Comparison of ENCODE assay signal across 16 cellular contexts in the genomic region with DNA sequence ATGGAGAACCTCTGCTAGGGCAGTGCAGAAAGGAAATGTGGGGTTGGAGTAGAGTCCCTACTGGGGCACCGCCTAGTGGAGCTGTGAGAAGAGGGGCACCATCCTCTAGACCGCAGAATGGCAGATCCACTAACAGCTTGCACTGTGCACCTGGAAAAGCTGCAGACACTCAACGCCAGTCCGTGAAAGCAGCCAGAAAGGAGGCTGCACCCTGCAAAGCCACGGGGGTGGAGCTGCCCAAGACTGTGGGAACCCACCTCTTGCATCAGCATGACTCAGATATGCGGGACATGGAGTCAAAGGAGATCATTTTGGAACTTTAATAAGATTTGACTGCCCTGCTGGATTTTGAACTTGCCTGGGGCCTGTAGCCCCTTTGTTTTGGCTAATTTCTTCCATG. TPM values are rescaled to one million over a fixed set of nuclear protein-coding genes. Genes with fewer than 3 reads are reported as not detected.
A peak's percentile ranks its signal among the peaks of the same experiment; 100 is the strongest.
DNase-seq lines count a peak whose midpoint lies in the region; ATAC-seq, FAIRE-seq and TF ChIP-seq lines count a peak whose summit lies in the region.
"Had no signal": no experiment of that assay in that cellular context is flagged by ENCODE, and none has a peak within 500 bp of the region (broad histone marks: within the 10 kb centered on the region; RNA-seq: fewer than 3 reads in every experiment).

No MANE protein-coding gene starts in this region.

- peaks cover 0 to 31% (median 19%) of the 10 kb centered on the region in 5 donors for H3K36me3 ChIP-seq in subcutaneous abdominal adipose tissue (ENCODE audit: control insufficient read depth in 5 of 5, insufficient read depth in 5 of 5, low read length in 5 of 5)

- no peaks in the 10 kb centered on the region for H3K9me3 ChIP-seq in subcutaneous abdominal adipose tissue (ENCODE audit: control insufficient read depth in 5 of 5, low read length in 5 of 5)
- H3K9me3 ChIP-seq: SJSA1 had no signal

- peaks cover 20 to 98% (median 93%) of the 10 kb centered on the region in 5 donors for H3K4me1 ChIP-seq in subcutaneous abdominal adipose tissue (ENCODE audit: control insufficient read depth in 5 of 5, insufficient read depth in 5 of 5, low read length in 5 of 5)

- H3K27me3 ChIP-seq in subcutaneous abdominal adipose tissue (ENCODE audit: control insufficient read depth in 5 of 5, insufficient read depth in 4 of 5, low read length in 5 of 5): no peaks in the 10 kb centered on the region
- H3K27me3 ChIP-seq: SJSA1 had no signal

- no peak overlapping the region for H3K9ac ChIP-seq in subcutaneous abdominal adipose tissue (ENCODE audit: low read length in 5 of 5)
- H3K9ac ChIP-seq: KMS-11 had no signal

- peak overlapping the region; percentile 75 for H3K27ac ChIP-seq in subcutaneous abdominal adipose tissue (ENCODE audit: low read depth, low read length)
- H3K27ac ChIP-seq: KMS-11, SJSA1 had no signal

- no peak overlapping the region for H3K4me3 ChIP-seq in subcutaneous abdominal adipose tissue (ENCODE audit: low read depth in 1 of 5, low read length in 5 of 5)
- H3K4me3 ChIP-seq: SJSA1 had no signal

- no peaks in the 10 kb centered on the region for H3K36me3 Mint-ChIP-seq in activated CD4-positive, alpha-beta memory T cell treated with anti-CD3 and anti-CD28 coated beads, Interleukin-2, amount 10 ng/mL, durations not matched to agents 7 days and 5 days (ENCODE audit: low read depth)
- H3K36me3 Mint-ChIP-seq in activated CD4-positive, alpha-beta memory T cell treated with anti-CD3 and anti-CD28 coated beads for 36 hours: no peaks in the 10 kb centered on the region
- H3K36me3 Mint-ChIP-seq: immature natural killer cell had no signal

- intact Hi-C loops in activated CD4-positive, alpha-beta memory T cell treated with anti-CD3 and anti-CD28 coated beads for 36 hours (cut with micrococcal nuclease): no loop called here

- H3K27me3 Mint-ChIP-seq in activated CD4-positive, alpha-beta memory T cell treated with anti-CD3 and anti-CD28 coated beads, Interleukin-2, amount 10 ng/mL, durations not matched to agents 7 days and 5 days: peaks cover 16% of the 10 kb centered on the region
- peaks cover 4% of the 10 kb centered on the region for H3K27me3 Mint-ChIP-seq in activated CD4-positive, alpha-beta memory T cell treated with anti-CD3 and anti-CD28 coated beads for 36 hours

- no peak for TF ChIP-seq POLR2A in GM12892 (IDR thresholded peaks at IDR 0.05; ENCODE audit: low read depth, low read length)

- no peak for FAIRE-seq in GM12892 (lab: Jason Lieb, UNC)

- no peaks in the 10 kb centered on the region for H3K4me1 Mint-ChIP-seq in activated CD4-positive, alpha-beta memory T cell treated with anti-CD3 and anti-CD28 coated beads, Interleukin-2, amount 10 ng/mL, durations not matched to agents 7 days and 5 days
- H3K4me1 Mint-ChIP-seq in activated CD4-positive, alpha-beta memory T cell treated with anti-CD3 and anti-CD28 coated beads for 36 hours (ENCODE audit: low read depth): peaks cover 3% of the 10 kb centered on the region
- H3K4me1 Mint-ChIP-seq: immature natural killer cell had no signal

- CTCF ChIA-PET in activated CD4-positive, alpha-beta memory T cell treated with anti-CD3 and anti-CD28 coated beads, Interleukin-2, amount 10 ng/mL, durations not matched to agents 7 days and 5 days (lab: Charles Lee): no interaction called here
- CTCF ChIA-PET in activated CD4-positive, alpha-beta memory T cell treated with anti-CD3 and anti-CD28 coated beads for 36 hours (lab: Charles Lee): interaction anchor here (0.9 kb wide), 1 partner anchor 10 kb away, joined by 3 read pairs; no protein-coding TSS in a partner anchor

- H3K4me3 Mint-ChIP-seq in activated CD4-positive, alpha-beta memory T cell treated with anti-CD3 and anti-CD28 coated beads, Interleukin-2, amount 10 ng/mL, durations not matched to agents 7 days and 5 days: no peak overlapping the region
- no peak overlapping the region for H3K4me3 Mint-ChIP-seq in activated CD4-positive, alpha-beta memory T cell treated with anti-CD3 and anti-CD28 coated beads for 36 hours
- H3K4me3 Mint-ChIP-seq: activated naive CD4-positive, alpha-beta T cell treated with anti-CD3 and anti-CD28 coated beads for 36 hours; immature natural killer cell had no signal

- POLR2A ChIA-PET in activated CD4-positive, alpha-beta memory T cell treated with anti-CD3 and anti-CD28 coated beads, Interleukin-2, amount 10 ng/mL, durations not matched to agents 7 days and 5 days (lab: Charles Lee): no interaction called here
- POLR2A ChIA-PET in activated CD4-positive, alpha-beta memory T cell treated with anti-CD3 and anti-CD28 coated beads for 36 hours (lab: Charles Lee): no interaction called here

- DNase-seq in activated CD4-positive, alpha-beta memory T cell treated with anti-CD3 and anti-CD28 coated beads, Interleukin-2, amount 10 ng/mL, durations not matched to agents 7 days and 5 days: peak; percentile 13
- DNase-seq in activated CD4-positive, alpha-beta memory T cell treated with anti-CD3 and anti-CD28 coated beads for 36 hours: no peak
- peak; percentile 75 for DNase-seq in amniotic epithelial cell (ENCODE audit: low read depth)
- DNase-seq in fibroblast of the conjunctiva (ENCODE audit: low read depth): peak; percentile 60
- DNase-seq in cerebellar nuclear complex (lab: John Stamatoyannopoulos, UW): no peak
- no peak for DNase-seq in GM12892 (ENCODE audit: insufficient read length)
- DNase-seq: ACHN; activated naive CD4-positive, alpha-beta T cell treated with anti-CD3 and anti-CD28 coated beads for 36 hours; GDM1; immature natural killer cell; NCI-H510A treated with DMSO at 0.1 percent for 48 hours had no signal

- ATAC-seq in HG03108 (IDR thresholded peaks at IDR 0.05; ENCODE audit: unreplicated experiment): no peak
- ATAC-seq: activated CD4-positive, CD25-positive, alpha-beta regulatory T cell treated with anti-CD3 and anti-CD28 coated beads, Interleukin-2, amount 50 U/mL, for 24 hours had no signal

- no peaks in the 10 kb centered on the region for H3K9me3 Mint-ChIP-seq in activated CD4-positive, alpha-beta memory T cell treated with anti-CD3 and anti-CD28 coated beads, Interleukin-2, amount 10 ng/mL, durations not matched to agents 7 days and 5 days
- H3K9me3 Mint-ChIP-seq in activated CD4-positive, alpha-beta memory T cell treated with anti-CD3 and anti-CD28 coated beads for 36 hours: no peaks in the 10 kb centered on the region
- H3K9me3 Mint-ChIP-seq: activated naive CD4-positive, alpha-beta T cell treated with anti-CD3 and anti-CD28 coated beads for 36 hours; immature natural killer cell had no signal

- no peak overlapping the region for H3K27ac Mint-ChIP-seq in activated CD4-positive, alpha-beta memory T cell treated with anti-CD3 and anti-CD28 coated beads, Interleukin-2, amount 10 ng/mL, durations not matched to agents 7 days and 5 days
- H3K27ac Mint-ChIP-seq in activated CD4-positive, alpha-beta memory T cell treated with anti-CD3 and anti-CD28 coated beads for 36 hours: no peak overlapping the region
- H3K27ac Mint-ChIP-seq: activated naive CD4-positive, alpha-beta T cell treated with anti-CD3 and anti-CD28 coated beads for 36 hours; immature natural killer cell had no signal

RNA-seq across cellular contexts. Expression of a gene that starts 8.7 kb away (rescaled TPM):
- total RNA-seq in activated CD4-positive, alpha-beta memory T cell treated with anti-CD3 and anti-CD28 coated beads, Interleukin-2, amount 10 ng/mL, durations not matched to agents 7 days and 5 days: 1 to 10 TPM in 1 of 2 experiments, under 1 TPM in 1; 0.85 to 1.2 TPM
- 1 to 10 TPM; 3.8 to 3.9 TPM for total RNA-seq in activated CD4-positive, alpha-beta memory T cell treated with anti-CD3 and anti-CD28 coated beads for 36 hours
- 0.40 TPM for polyA plus RNA-seq in GM12892 (2012; ENCODE audit: missing spikeins)
- polyA plus RNA-seq: immature natural killer cell had no signal

Comparison
In these comparisons a context has a peak if more than half of its experiments do, and no peak if none do; other contexts are left out.
1. DNase-seq: peak in activated CD4-positive, alpha-beta memory T cell treated with anti-CD3 and anti-CD28 coated beads, Interleukin-2, amount 10 ng/mL, durations not matched to agents 7 days and 5 days (single experiment), amniotic epithelial cell (single experiment) and fibroblast of the conjunctiva (single experiment); none in activated CD4-positive, alpha-beta memory T cell treated with anti-CD3 and anti-CD28 coated beads for 36 hours (single experiment), cerebellar nuclear complex (0 of 2) and GM12892 (single experiment).